In the genomic region with DNA sequence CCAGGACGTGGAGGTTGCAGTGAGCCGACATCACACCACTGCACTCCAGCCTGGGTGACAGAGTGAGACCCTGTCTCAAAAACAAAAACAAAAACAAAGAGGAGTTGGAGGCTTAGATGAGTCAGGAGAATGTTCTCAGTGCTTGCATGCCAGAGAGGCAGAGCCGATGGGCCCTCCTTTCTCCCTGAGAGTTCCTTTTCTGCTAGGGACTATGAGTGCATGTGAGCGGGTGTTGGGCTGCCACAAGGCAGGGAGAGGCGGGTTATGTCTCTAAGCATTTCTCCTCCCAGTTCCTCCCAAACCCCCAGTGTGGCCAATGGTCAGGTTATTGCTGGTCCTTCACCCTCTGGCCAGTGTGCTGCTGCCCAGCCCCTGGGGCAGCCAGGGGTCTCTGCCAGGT, we compare ENCODE assay signal across 21 cellular contexts. TPM values are rescaled to one million over a fixed set of nuclear protein-coding genes. Genes with fewer than 3 reads are reported as not detected.
DNase-seq lines count a peak whose midpoint lies in the region; ATAC-seq and TF ChIP-seq lines count a peak whose summit lies in the region.
"Had no signal": no experiment of that assay in that cellular context is flagged by ENCODE, and none has a peak within 500 bp of the region (broad histone marks: within the 10 kb centered on the region; RNA-seq: fewer than 3 reads in every experiment).

No MANE protein-coding gene starts in this region.

- TF ChIP-seq CTCF in foreskin fibroblast (IDR thresholded peaks at IDR 0.05; ENCODE audit: low read depth, low read length) (no peak), osteoblast (IDR thresholded peaks at IDR 0.05; ENCODE audit: extremely low read depth, low read depth, low read length) (no peak)

- no peak overlapping the region for H3K27ac ChIP-seq in osteoblast (ENCODE audit: low read depth, low read length)
- H3K27ac ChIP-seq: BLaER1, PC-9, RWPE1 had no signal

- peaks cover 3% of the 10 kb centered on the region for H3K4me1 ChIP-seq in osteoblast (ENCODE audit: insufficient read depth, low read length)
- H3K4me1 ChIP-seq: HAP-1 had no signal

- no peaks in the 10 kb centered on the region for H3K9me3 ChIP-seq in osteoblast (ENCODE audit: low read depth, low read length)
- H3K9me3 ChIP-seq: HAP-1 had no signal

- no peaks in the 10 kb centered on the region for H3K79me2 ChIP-seq in osteoblast (ENCODE audit: insufficient read depth, low read length)

- H4K20me1 ChIP-seq in osteoblast (ENCODE audit: insufficient read depth, low read length), result no peaks in the 10 kb centered on the region
- H4K20me1 ChIP-seq: BLaER1 had no signal

- peak; percentile 33 for DNase-seq in AG20443 (ENCODE audit: low spot score)
- DNase-seq in amniotic epithelial cell (ENCODE audit: low read depth), result peak; percentile 32
- DNase-seq in foreskin fibroblast, result peak; percentile 32 to 65
- DNase-seq in osteoblast (ENCODE audit: insufficient read length, low spot score, missing footprints), result peak; percentile 57
- DNase-seq in iPS-NIHi7 (ENCODE audit: extremely low spot score), result no peak
- DNase-seq: Calu3; CD8-positive, alpha-beta T cell; NCI-H1105 treated with DMSO at 0.1 percent for 48 hours; NCI-H1694; NCI-H226; NCI-H524 treated with DMSO at 0.1 percent for 48 hours; PC-9; SIG-M5 had no signal

- no peaks in the 10 kb centered on the region for H3K36me3 ChIP-seq in osteoblast (ENCODE audit: insufficient read depth, low read length)
- H3K36me3 ChIP-seq: BLaER1, HAP-1 had no signal

- ATAC-seq in GM19452 (IDR thresholded peaks at IDR 0.05; ENCODE audit: unreplicated experiment) (no peak), HG02642 (IDR thresholded peaks at IDR 0.05; ENCODE audit: poor library complexity, unreplicated experiment) (no peak)
- ATAC-seq: CD8-positive, alpha-beta T cell; K562; SK-N-SH treated with all-trans-retinoic acid at 6 μM for 48 hours had no signal

- no peak overlapping the region for H2AFZ ChIP-seq in osteoblast (ENCODE audit: low read length)
- H2AFZ ChIP-seq: PC-9 had no signal

- no peak overlapping the region for H3K4me2 ChIP-seq in osteoblast (ENCODE audit: insufficient read depth, low read length)
- H3K4me2 ChIP-seq: BLaER1, PC-9 had no signal

- H3K27me3 ChIP-seq in osteoblast (ENCODE audit: insufficient read depth, low read length), result no peaks in the 10 kb centered on the region
- H3K27me3 ChIP-seq: BLaER1 had no signal

- no peak overlapping the region for H3K4me3 ChIP-seq in foreskin fibroblast (ENCODE audit: low read depth in 1 of 2, low read length in 2 of 2)
- no peak overlapping the region for H3K4me3 ChIP-seq in osteoblast (ENCODE audit: insufficient read depth, low read length)
- H3K4me3 ChIP-seq: BLaER1, HAP-1, K562, PC-9 had no signal

RNA-seq across cellular contexts. Expression of gene RTP1, which starts 45.1 kb away (rescaled TPM):
- total RNA-seq in osteoblast, result not detected in 2 replicates
- total RNA-seq: A172; Calu3; CD8-positive, alpha-beta T cell; K562; PC-9 had no signal

RNA-seq across cellular contexts. Expression of gene MASP1, which starts 49.1 kb away (rescaled TPM):
- total RNA-seq in osteoblast, result 1.2 and 1.4 TPM in 2 replicates
- total RNA-seq: A172; CD8-positive, alpha-beta T cell; PC-9 had no signal
